ENCODE assay signal across 9 cellular contexts in genomic region chr17:35086931-35087573, GRCh38. TPM values are rescaled to one million over a fixed set of nuclear protein-coding genes. Genes with fewer than 3 reads are reported as not detected.
A peak's percentile ranks its signal among the peaks of the same experiment; 100 is the strongest.
DNase-seq lines count a peak whose midpoint lies in the region; ATAC-seq and TF ChIP-seq lines count a peak whose summit lies in the region.
"Had no signal": no experiment of that assay in that cellular context is flagged by ENCODE, and none has a peak within 500 bp of the region (broad histone marks: within the 10 kb centered on the region; RNA-seq: fewer than 3 reads in every experiment).

No MANE protein-coding gene starts in this region.

- intact Hi-C loops in CD4-positive, alpha-beta T cell (cut with DNase I, micrococcal nuclease), result loop anchor here (2.0 to 5.0 kb wide), 3 partner anchors 14 to 105 kb away; partner anchors contain the start of gene LIG3 (in 1 of the 2)
- intact Hi-C loops in heart left ventricle (cut with DNase I), result loop anchor here in 5 of 10 donors (5.0 to 10.0 kb wide), 3 partner anchors 90 to 105 kb away; partner anchors contain the start of gene LIG3 (in 4 of the 5)

- TF ChIP-seq CTCF in CD4-positive, alpha-beta T cell (IDR thresholded peaks at IDR 0.05), result no peak
- no peak for TF ChIP-seq CTCF in LNCaP clone FGC (IDR thresholded peaks at IDR 0.05; ENCODE audit: control insufficient read depth, extremely low read depth, insufficient read depth)
- TF ChIP-seq CTCF in heart left ventricle (IDR thresholded peaks at IDR 0.05), result no peak
- TF ChIP-seq CTCF in upper lobe of left lung (IDR thresholded peaks at IDR 0.05), result no peak

- no peak for ATAC-seq in CD4-positive, alpha-beta T cell (ENCODE audit: poor library complexity)
- no peak for ATAC-seq in central memory CD8-positive, alpha-beta T cell (replicated peaks; ENCODE audit: extremely low read depth, poor library complexity, severe bottlenecking)
- ATAC-seq in naive B cell (ENCODE audit: low read depth in 2 of 2) (no peak), HG02981 (IDR thresholded peaks at IDR 0.05; ENCODE audit: unreplicated experiment) (no peak), heart left ventricle (no peak), upper lobe of left lung (ENCODE audit: low FRiP score in 2 of 2) (no peak)

- no peaks in the 10 kb centered on the region for H3K27me3 ChIP-seq in CD4-positive, alpha-beta T cell (ENCODE audit: control insufficient read depth, insufficient read depth, low read length)
- no peaks in the 10 kb centered on the region for H3K27me3 ChIP-seq in heart left ventricle
- H3K27me3 ChIP-seq in upper lobe of left lung, result no peaks in the 10 kb centered on the region

- no peak for TF ChIP-seq EP300 in upper lobe of left lung (IDR thresholded peaks at IDR 0.05)

- H3K36me3 ChIP-seq in heart left ventricle (no peaks in the 10 kb centered on the region), upper lobe of left lung (no peaks in the 10 kb centered on the region)

- H3K9me3 ChIP-seq in CD4-positive, alpha-beta T cell (ENCODE audit: control insufficient read depth, low read length), result no peaks in the 10 kb centered on the region
- H3K9me3 ChIP-seq in heart left ventricle, result no peaks in the 10 kb centered on the region
- H3K9me3 ChIP-seq in upper lobe of left lung, result no peaks in the 10 kb centered on the region

- H3K4me1 ChIP-seq in heart left ventricle (peaks cover 0 to 32% (median 13%) of the 10 kb centered on the region in 12 donors), upper lobe of left lung (peaks cover 15 to 39% (median 19%) of the 10 kb centered on the region in 4 donors)

- peak overlapping the region; percentile 98 for H3K4me3 Mint-ChIP-seq in CD4-positive, alpha-beta T cell
- peak overlapping the region; percentile 95 for H3K4me3 Mint-ChIP-seq in central memory CD8-positive, alpha-beta T cell
- peak overlapping the region in 6 of 8 donors; percentile 49 to 99 (median 94) for H3K4me3 Mint-ChIP-seq in naive B cell

- peak in 1 of 10 experiments; percentile 13 for DNase-seq in CD4-positive, alpha-beta T cell
- DNase-seq in LNCaP clone FGC (ENCODE audit: low read depth) (no peak), naive B cell (no peak), SKM-1 (lab: John Stamatoyannopoulos, UW; ENCODE audit: unreplicated experiment) (no peak), heart left ventricle (no peak), upper lobe of left lung (no peak)
- no peak for DNase-seq in central memory CD8-positive, alpha-beta T cell (ENCODE audit: low spot score in 2 of 2)

- peak overlapping the region; percentile 94 for H3K27ac ChIP-seq in CD4-positive, alpha-beta T cell (ENCODE audit: low read depth, low read length)
- H3K27ac ChIP-seq in heart left ventricle (no peak overlapping the region), upper lobe of left lung (peak overlapping the region in 1 of 4 donors; percentile 10)

- H3K4me3 ChIP-seq in LNCaP clone FGC (ENCODE audit: low read depth, low read length) (peak overlapping the region; percentile 71), heart left ventricle (peak overlapping the region in 3 of 12 donors; percentile 84 to 96 (median 93)), upper lobe of left lung (no peak overlapping the region)

- POLR2A ChIA-PET in CD4-positive, alpha-beta T cell (lab: Charles Lee), result interaction anchor here (0.9 to 3.9 kb wide), 7 partner anchors 9 to 492 kb away, joined by 3 to 14 read pairs (median 6); partner anchors contain the start of gene PEX12

- H3K9me3 Mint-ChIP-seq in CD4-positive, alpha-beta T cell, result no peaks in the 10 kb centered on the region
- H3K9me3 Mint-ChIP-seq in central memory CD8-positive, alpha-beta T cell, result no peaks in the 10 kb centered on the region
- H3K9me3 Mint-ChIP-seq in naive B cell, result no peaks in the 10 kb centered on the region

- H3K27me3 Mint-ChIP-seq in CD4-positive, alpha-beta T cell, result no peaks in the 10 kb centered on the region
- H3K27me3 Mint-ChIP-seq in central memory CD8-positive, alpha-beta T cell, result no peaks in the 10 kb centered on the region
- no peaks in the 10 kb centered on the region for H3K27me3 Mint-ChIP-seq in naive B cell

- TF ChIP-seq POLR2A in heart left ventricle (IDR thresholded peaks at IDR 0.05) (no peak), upper lobe of left lung (IDR thresholded peaks at IDR 0.05) (no peak)

- peaks cover 72% of the 10 kb centered on the region for H3K4me1 Mint-ChIP-seq in CD4-positive, alpha-beta T cell (ENCODE audit: low read depth)
- H3K4me1 Mint-ChIP-seq in central memory CD8-positive, alpha-beta T cell, result peaks cover 49% of the 10 kb centered on the region
- peaks cover 16 to 38% (median 31%) of the 10 kb centered on the region in 3 donors for H3K4me1 Mint-ChIP-seq in naive B cell

- H3K27ac Mint-ChIP-seq in CD4-positive, alpha-beta T cell, result peak overlapping the region; percentile 97
- peak overlapping the region; percentile 93 for H3K27ac Mint-ChIP-seq in central memory CD8-positive, alpha-beta T cell (ENCODE audit: low read depth)
- peak overlapping the region; percentile 62 to 99 (median 92) for H3K27ac Mint-ChIP-seq in naive B cell

- CTCF ChIA-PET in CD4-positive, alpha-beta T cell (lab: Charles Lee), result interaction anchor here (0.8 to 2.2 kb wide), 5 partner anchors 9 to 64 kb away, joined by 3 to 7 read pairs (median 4); partner anchors contain the start of gene RFFL

- WGBS in heart left ventricle, 4 donors, result 95 to 97% (median 96%) methylated on average over 8 of the region's 8 CpGs
- 85 to 91% methylated on average over 8 of the region's 8 CpGs for WGBS in upper lobe of left lung, 2 donors

- H3K36me3 Mint-ChIP-seq in CD4-positive, alpha-beta T cell (ENCODE audit: low read depth), result peaks cover 18% of the 10 kb centered on the region
- H3K36me3 Mint-ChIP-seq in central memory CD8-positive, alpha-beta T cell (ENCODE audit: insufficient read depth), result peaks cover 12% of the 10 kb centered on the region
- H3K36me3 Mint-ChIP-seq in naive B cell, result no peaks in the 10 kb centered on the region

RNA-seq across cellular contexts. Expression of gene RFFL, which starts 23.5 kb away (rescaled TPM):
- 10 to 100 TPM; 57.8 to 66.1 TPM for total RNA-seq in CD4-positive, alpha-beta T cell
- 10 to 100 TPM; 15.9 to 27.4 (median 22.3) TPM for polyA plus RNA-seq in naive B cell (ENCODE audit: low read depth in 6 of 6)
- total RNA-seq in heart left ventricle, result 10 to 100 TPM; 10.1 to 21.6 (median 13.5) TPM
- polyA plus RNA-seq in heart left ventricle, result 1 to 10 TPM; 2.6 to 7.1 TPM
- 10 to 100 TPM; 17.6 to 30.8 (median 25.3) TPM for total RNA-seq in upper lobe of left lung

RNA-seq across cellular contexts. Expression of gene RAD51D, which starts 32.6 kb away (rescaled TPM):
- total RNA-seq in CD4-positive, alpha-beta T cell, result 1 to 10 TPM; 6.2 to 8.6 TPM
- polyA plus RNA-seq in naive B cell (ENCODE audit: low read depth in 6 of 6) (10 to 100 TPM in 3 of 6 donors, 1 to 10 TPM in 3; 9.0 to 17.0 (median 11.6) TPM), heart left ventricle (1 to 10 TPM; 2.1 to 6.7 TPM)
- total RNA-seq in heart left ventricle (1 to 10 TPM; 2.7 to 9.2 (median 5.0) TPM), upper lobe of left lung (10 to 100 TPM in 2 of 6 donors, 1 to 10 TPM in 4; 3.5 to 14.7 (median 7.5) TPM)

RNA-seq across cellular contexts. Expression of gene FNDC8, which starts 34.4 kb away (rescaled TPM):
- total RNA-seq in CD4-positive, alpha-beta T cell, result not detected
- polyA plus RNA-seq in naive B cell (ENCODE audit: low read depth in 6 of 6) (not detected), heart left ventricle (not detected)
- total RNA-seq in heart left ventricle (not detected), upper lobe of left lung (not detected)
- total RNA-seq: left lobe of liver had no signal

RNA-seq across cellular contexts. Expression of gene NLE1, which starts 55.1 kb away (rescaled TPM):
- total RNA-seq in CD4-positive, alpha-beta T cell, result 1 to 10 TPM; 8.9 to 9.5 TPM
- polyA plus RNA-seq in naive B cell (ENCODE audit: low read depth in 6 of 6) (1 to 10 TPM; 3.2 to 5.8 (median 3.6) TPM), heart left ventricle (1 to 10 TPM; 1.8 to 8.5 TPM)
- total RNA-seq in heart left ventricle (1 to 10 TPM; 2.8 to 8.0 (median 4.2) TPM), upper lobe of left lung (10 to 100 TPM in 5 of 6 donors, 1 to 10 TPM in 1; 6.7 to 14.6 (median 11.1) TPM)
